Comparison of ENCODE assay signal across 18 cellular contexts in the genomic region with DNA sequence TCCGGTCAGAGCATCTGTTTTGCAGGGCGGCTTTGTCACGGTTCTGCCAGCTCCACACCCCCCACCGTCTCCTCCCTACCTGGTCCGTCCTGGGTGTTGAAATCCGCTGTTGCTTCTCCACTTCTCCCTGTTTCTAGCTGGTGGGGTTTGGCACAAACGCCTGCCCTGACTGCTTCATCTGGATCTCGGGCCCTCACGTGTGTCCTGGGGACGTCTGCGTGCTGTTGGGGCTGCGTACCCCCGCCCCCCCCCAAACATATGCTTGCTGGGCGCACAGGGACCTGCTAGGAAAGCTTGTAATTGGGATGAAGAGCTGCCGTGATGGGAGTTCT. TPM values are rescaled to one million over a fixed set of nuclear protein-coding genes. Genes with fewer than 3 reads are reported as not detected.
DNase-seq lines count a peak whose midpoint lies in the region; ATAC-seq and TF ChIP-seq lines count a peak whose summit lies in the region.
"Had no signal": no experiment of that assay in that cellular context is flagged by ENCODE, and none has a peak within 500 bp of the region (broad histone marks: within the 10 kb centered on the region; RNA-seq: fewer than 3 reads in every experiment).

No MANE protein-coding gene starts in this region.

- no peak for DNase-seq in CD4-positive, CD25-positive, alpha-beta regulatory T cell
- DNase-seq in DND-41 (no peak), T-cell (no peak), immature natural killer cell (no peak)
- DNase-seq: body of pancreas, dermis blood vessel endothelial cell, islet precursor cell, mammary epithelial cell, NCI-H524 treated with DMSO at 0.1 percent for 48 hours, OCI-M1, substantia nigra, WERI-Rb-1 had no signal

- H3K4me1 Mint-ChIP-seq in CD4-positive, CD25-positive, alpha-beta regulatory T cell, result peaks cover 0 to 31% (median 19%) of the 10 kb centered on the region in 4 donors
- H3K4me1 Mint-ChIP-seq in T-cell (peaks cover 24 to 31% (median 27%) of the 10 kb centered on the region in 3 donors), immature natural killer cell (peaks cover 30 to 35% of the 10 kb centered on the region in 2 donors)

- no peaks in the 10 kb centered on the region for H4K20me1 ChIP-seq in DND-41 (ENCODE audit: insufficient read depth, low read length)

- peak overlapping the region; percentile 49 for H3K9ac ChIP-seq in DND-41 (ENCODE audit: low read depth, low read length)

- POLR2A ChIA-PET in T-cell (lab: Charles Lee), result no interaction called here

- H3K36me3 Mint-ChIP-seq in CD4-positive, CD25-positive, alpha-beta regulatory T cell, result no peaks in the 10 kb centered on the region
- no peaks in the 10 kb centered on the region for H3K36me3 Mint-ChIP-seq in T-cell
- H3K36me3 Mint-ChIP-seq in immature natural killer cell, result no peaks in the 10 kb centered on the region

- H3K9me3 ChIP-seq in CD4-positive, CD25-positive, alpha-beta regulatory T cell (ENCODE audit: control insufficient read depth in 2 of 2, low read length in 2 of 2), result no peaks in the 10 kb centered on the region
- H3K9me3 ChIP-seq in DND-41 (ENCODE audit: insufficient read depth, low read length, severe bottlenecking), result no peaks in the 10 kb centered on the region
- H3K9me3 ChIP-seq: body of pancreas had no signal

- CTCF ChIA-PET in T-cell (lab: Charles Lee), result interaction anchor here (0.6 to 1.8 kb wide), 6 partner anchors 9 to 20 kb away, joined by 3 to 29 read pairs (median 4); no protein-coding TSS in a partner anchor

- peak overlapping the region; percentile 64 for H3K4me2 ChIP-seq in DND-41 (ENCODE audit: insufficient read depth, low read length)

- TF ChIP-seq CTCF in DND-41 (IDR thresholded peaks at IDR 0.05; ENCODE audit: borderline replicate concordance, extremely low read depth, low read length, poor library complexity, severe bottlenecking), result no peak

- no peaks in the 10 kb centered on the region for H3K9me3 Mint-ChIP-seq in CD4-positive, CD25-positive, alpha-beta regulatory T cell
- H3K9me3 Mint-ChIP-seq in T-cell (no peaks in the 10 kb centered on the region), immature natural killer cell (no peaks in the 10 kb centered on the region)
- H3K9me3 Mint-ChIP-seq: neural crest cell had no signal

- H3K27ac Mint-ChIP-seq in CD4-positive, CD25-positive, alpha-beta regulatory T cell, result peak overlapping the region; percentile 70 to 91 (median 78)
- H3K27ac Mint-ChIP-seq in T-cell (peak overlapping the region; percentile 83 to 85), immature natural killer cell (peak overlapping the region; percentile 56 to 90 (median 86))

- peak overlapping the region; percentile 71 to 85 (median 76) for H3K4me3 Mint-ChIP-seq in CD4-positive, CD25-positive, alpha-beta regulatory T cell
- H3K4me3 Mint-ChIP-seq in T-cell (peak overlapping the region; percentile 60 to 71 (median 63)), immature natural killer cell (peak overlapping the region; percentile 19 to 80 (median 68))
- H3K4me3 Mint-ChIP-seq: neural crest cell had no signal

- peak overlapping the region; percentile 31 for H2AFZ ChIP-seq in DND-41 (ENCODE audit: low read depth, low read length)

- peaks cover 22% of the 10 kb centered on the region for H3K4me1 ChIP-seq in CD4-positive, CD25-positive, alpha-beta regulatory T cell (ENCODE audit: control insufficient read depth, insufficient read depth, low read length, poor library complexity, severe bottlenecking)
- peaks cover 36% of the 10 kb centered on the region for H3K4me1 ChIP-seq in DND-41 (ENCODE audit: insufficient read depth, low read length)
- H3K4me1 ChIP-seq: body of pancreas had no signal

- H3K27ac ChIP-seq in CD4-positive, CD25-positive, alpha-beta regulatory T cell (ENCODE audit: insufficient read depth, low read length, poor library complexity, severe bottlenecking), result peak overlapping the region; percentile 57
- peak overlapping the region; percentile 87 for H3K27ac ChIP-seq in DND-41 (ENCODE audit: low read length)
- H3K27ac ChIP-seq: body of pancreas, WERI-Rb-1 had no signal

- no peaks in the 10 kb centered on the region for H3K27me3 ChIP-seq in CD4-positive, CD25-positive, alpha-beta regulatory T cell (ENCODE audit: control insufficient read depth, insufficient read depth, low read length)
- no peaks in the 10 kb centered on the region for H3K27me3 ChIP-seq in DND-41 (ENCODE audit: insufficient read depth, low read length, poor library complexity)
- H3K27me3 ChIP-seq: body of pancreas had no signal

- H3K4me3 ChIP-seq in CD4-positive, CD25-positive, alpha-beta regulatory T cell (ENCODE audit: low read depth, low read length), result peak overlapping the region; percentile 51
- peak overlapping the region in 1 of 2 experiments; percentile 35; a peak in 2 of 4 replicates for H3K4me3 ChIP-seq in DND-41 (ENCODE audit: low read depth in 1 of 2, low read length in 2 of 2)
- H3K4me3 ChIP-seq: body of pancreas had no signal

- H3K27me3 Mint-ChIP-seq in CD4-positive, CD25-positive, alpha-beta regulatory T cell, result peaks cover 2% of the 10 kb centered on the region
- no peaks in the 10 kb centered on the region for H3K27me3 Mint-ChIP-seq in T-cell
- H3K27me3 Mint-ChIP-seq in immature natural killer cell (ENCODE audit: low read depth in 3 of 3), result peaks cover 14 to 17% (median 15%) of the 10 kb centered on the region in 3 donors

- no peaks in the 10 kb centered on the region for H3K79me2 ChIP-seq in DND-41 (ENCODE audit: insufficient read depth, low read length)

- no peak for ATAC-seq in CD4-positive, CD25-positive, alpha-beta regulatory T cell (ENCODE audit: low read depth in 2 of 2)
- ATAC-seq in DND-41 (ENCODE audit: insufficient read depth, low read depth) (no peak), T-cell (replicated peaks in 1 of 4) (no peak), GM21723 (IDR thresholded peaks at IDR 0.05; ENCODE audit: unreplicated experiment) (no peak), HG02870 (IDR thresholded peaks at IDR 0.05; ENCODE audit: unreplicated experiment) (no peak), GM21717 (IDR thresholded peaks at IDR 0.05; ENCODE audit: unreplicated experiment) (no peak)
- ATAC-seq: body of pancreas, SK-N-SH treated with all-trans-retinoic acid at 6 μM for 48 hours had no signal

- no peaks in the 10 kb centered on the region for H3K36me3 ChIP-seq in CD4-positive, CD25-positive, alpha-beta regulatory T cell (ENCODE audit: control insufficient read depth, insufficient read depth, low read length)
- H3K36me3 ChIP-seq in DND-41 (ENCODE audit: insufficient read depth, low read length), result no peaks in the 10 kb centered on the region
- H3K36me3 ChIP-seq: WERI-Rb-1 had no signal

RNA-seq across cellular contexts. Expression of gene AMZ1, which starts 11.3 kb away (rescaled TPM):
- total RNA-seq in CD4-positive, CD25-positive, alpha-beta regulatory T cell, result 1.8 TPM
- polyA plus RNA-seq in CD4-positive, CD25-positive, alpha-beta regulatory T cell, result 1 to 10 TPM in 1 of 4 donors, under 1 TPM in 3; 0.43 to 1.4 (median 0.63) TPM
- total RNA-seq in T-cell, result under 1 TPM; 0.09 to 0.79 (median 0.30) TPM
- polyA plus RNA-seq in immature natural killer cell, result under 1 TPM in 1 of 3 donors, not detected in 2; 0.11 TPM
- total RNA-seq: body of pancreas, HT-29, neural crest cell had no signal
